ENCODE assay signal across 36 cellular contexts in genomic region chr19:53612762-53613526, GRCh38. TPM values are rescaled to one million over a fixed set of nuclear protein-coding genes. Genes with fewer than 3 reads are reported as not detected.
DNase-seq lines count a peak whose midpoint lies in the region; ATAC-seq and TF ChIP-seq lines count a peak whose summit lies in the region.
"Had no signal": no experiment of that assay in that cellular context is flagged by ENCODE, and none has a peak within 500 bp of the region (broad histone marks: within the 10 kb centered on the region; RNA-seq: fewer than 3 reads in every experiment).

No MANE protein-coding gene starts in this region.

- no peaks in the 10 kb centered on the region for H3K27me3 Mint-ChIP-seq in WTC11 (ENCODE audit: low read depth)
- H3K27me3 Mint-ChIP-seq in naive thymus-derived CD4-positive, alpha-beta T cell: no peaks in the 10 kb centered on the region
- H3K27me3 Mint-ChIP-seq: activated naive CD4-positive, alpha-beta T cell treated with anti-CD3 and anti-CD28 coated beads, Interleukin-2, amount 50 U/mL, for 24 hours; brain had no signal

- no peaks in the 10 kb centered on the region for H3K79me1 ChIP-seq in neuronal stem cell (ENCODE audit: low read depth, low read length)

- no peak overlapping the region for H3K4me3 ChIP-seq in neuronal stem cell (ENCODE audit: low read length in 2 of 2)
- no peak overlapping the region for H3K4me3 ChIP-seq in naive thymus-derived CD4-positive, alpha-beta T cell (ENCODE audit: low read length)
- H3K4me3 ChIP-seq: esophagus muscularis mucosa, HAP-1, psoas muscle, sigmoid colon, tibial artery had no signal

- H3K9me3 ChIP-seq in neuronal stem cell (replicated peaks in 1 of 2; ENCODE audit: control insufficient read depth in 2 of 2, insufficient read depth in 1 of 2, low read depth in 1 of 2, low read length in 2 of 2): peaks cover 0 to 3% of the 10 kb centered on the region in 2 donors
- H3K9me3 ChIP-seq in naive thymus-derived CD4-positive, alpha-beta T cell (ENCODE audit: control insufficient read depth in 2 of 3, low read length in 3 of 3): no peaks in the 10 kb centered on the region
- H3K9me3 ChIP-seq: BE2C, esophagus muscularis mucosa, HAP-1, psoas muscle, sigmoid colon, tibial artery had no signal

- no peak overlapping the region for H4K91ac ChIP-seq in neuronal stem cell (ENCODE audit: low read depth, low read length, poor library complexity)

- no peak overlapping the region for H3K27ac ChIP-seq in neuronal stem cell (replicated peaks; ENCODE audit: low read length)
- no peak overlapping the region for H3K27ac ChIP-seq in naive thymus-derived CD4-positive, alpha-beta T cell (ENCODE audit: low read depth, low read length)
- H3K27ac ChIP-seq: esophagus muscularis mucosa, foreskin keratinocyte, KMS-11, psoas muscle, sigmoid colon, tibial artery had no signal

- no peaks in the 10 kb centered on the region for H3K27me3 ChIP-seq in neuronal stem cell (ENCODE audit: control insufficient read depth in 3 of 3, insufficient read depth in 3 of 3, low read depth in 1 of 3, low read length in 3 of 3)
- H3K27me3 ChIP-seq in naive thymus-derived CD4-positive, alpha-beta T cell (ENCODE audit: control insufficient read depth in 2 of 2, insufficient read depth in 2 of 2, low read length in 2 of 2): no peaks in the 10 kb centered on the region
- H3K27me3 ChIP-seq: BE2C, foreskin keratinocyte had no signal

- no peak overlapping the region for H3K4me2 ChIP-seq in neuronal stem cell (ENCODE audit: insufficient read depth, low read length, poor library complexity, severe bottlenecking)
- H3K4me2 ChIP-seq: KMS-11 had no signal

- H3K4me1 ChIP-seq in neuronal stem cell (ENCODE audit: control insufficient read depth in 2 of 2, insufficient read depth in 1 of 2, low read depth in 1 of 2, low read length in 2 of 2): no peaks in the 10 kb centered on the region
- H3K4me1 ChIP-seq in naive thymus-derived CD4-positive, alpha-beta T cell (ENCODE audit: control insufficient read depth in 2 of 2, insufficient read depth in 2 of 2, low read length in 2 of 2): no peaks in the 10 kb centered on the region
- H3K4me1 ChIP-seq: BE2C, esophagus muscularis mucosa, foreskin keratinocyte, HAP-1, psoas muscle, sigmoid colon, tibial artery had no signal

- no peak overlapping the region for H2BK15ac ChIP-seq in neuronal stem cell (ENCODE audit: low read length)

- H3K18ac ChIP-seq in neuronal stem cell (ENCODE audit: low read length): no peak overlapping the region

- no peak overlapping the region for H2BK120ac ChIP-seq in neuronal stem cell (ENCODE audit: low read depth, low read length)

- H3K36me3 Mint-ChIP-seq in WTC11: no peaks in the 10 kb centered on the region
- peaks cover 0 to 5% (median 0%) of the 10 kb centered on the region in 5 donors for H3K36me3 Mint-ChIP-seq in naive thymus-derived CD4-positive, alpha-beta T cell
- H3K36me3 Mint-ChIP-seq: brain; CD8-positive, alpha-beta T cell had no signal

- no peak overlapping the region for H3K23ac ChIP-seq in neuronal stem cell (ENCODE audit: low read depth, low read length, poor library complexity)

- H3K36me3 ChIP-seq in neuronal stem cell (replicated peaks in 1 of 2; ENCODE audit: control insufficient read depth in 2 of 2, insufficient read depth in 2 of 2, low read length in 2 of 2): no peaks in the 10 kb centered on the region
- no peaks in the 10 kb centered on the region for H3K36me3 ChIP-seq in naive thymus-derived CD4-positive, alpha-beta T cell (ENCODE audit: control insufficient read depth in 2 of 3, insufficient read depth in 3 of 3, low read length in 3 of 3)
- H3K36me3 ChIP-seq: BE2C, esophagus muscularis mucosa, HAP-1, sigmoid colon, tibial artery had no signal

- peaks cover 28% of the 10 kb centered on the region for H3K4me1 Mint-ChIP-seq in WTC11
- no peaks in the 10 kb centered on the region for H3K4me1 Mint-ChIP-seq in naive thymus-derived CD4-positive, alpha-beta T cell
- H3K4me1 Mint-ChIP-seq: activated naive CD4-positive, alpha-beta T cell treated with anti-CD3 and anti-CD28 coated beads, Interleukin-2, amount 50 U/mL, for 24 hours; brain had no signal

- no peak for TF ChIP-seq CTCF in WTC11 (IDR thresholded peaks at IDR 0.05)

- intact Hi-C loops in naive thymus-derived CD4-positive, alpha-beta T cell (cut with micrococcal nuclease): no loop called here

- peak overlapping the region; percentile 16 for H2AFZ ChIP-seq in neuronal stem cell (ENCODE audit: low read length)

- H2BK12ac ChIP-seq in neuronal stem cell (ENCODE audit: low read length): no peak overlapping the region

- no CpG with 5 or more reads among the region's 14 CpGs for WGBS in neuronal stem cell (ENCODE audit: extremely low coverage in 2 of 2, insufficient read length in 2 of 2, insufficient replicate concordance in 1 of 2), 2 donors

- H3K9me3 Mint-ChIP-seq in WTC11: no peaks in the 10 kb centered on the region
- H3K9me3 Mint-ChIP-seq in naive thymus-derived CD4-positive, alpha-beta T cell: peaks cover 0 to 72% (median 13%) of the 10 kb centered on the region in 11 donors
- H3K9me3 Mint-ChIP-seq: brain; CD8-positive, alpha-beta T cell had no signal

- H4K8ac ChIP-seq in neuronal stem cell (ENCODE audit: low read depth, low read length): no peak overlapping the region

- no peak overlapping the region for H3K4me3 Mint-ChIP-seq in WTC11
- no peak overlapping the region for H3K4me3 Mint-ChIP-seq in naive thymus-derived CD4-positive, alpha-beta T cell
- H3K4me3 Mint-ChIP-seq: activated naive CD4-positive, alpha-beta T cell treated with anti-CD3 and anti-CD28 coated beads, Interleukin-2, amount 50 U/mL, for 24 hours; brain; CD8-positive, alpha-beta T cell had no signal

- ATAC-seq in WTC11: peak; percentile 87
- ATAC-seq in GM19467 (IDR thresholded peaks at IDR 0.05; ENCODE audit: unreplicated experiment): no peak
- no peak for ATAC-seq in naive thymus-derived CD4-positive, alpha-beta T cell
- ATAC-seq: CD8-positive, alpha-beta T cell; foreskin keratinocyte; left lobe of liver; Panc1; psoas muscle had no signal

- H3K14ac ChIP-seq in neuronal stem cell (ENCODE audit: low read length): no peak overlapping the region

- CTCF ChIA-PET in WTC11 (lab: Charles Lee): interaction anchor here (1.1 to 1.6 kb wide), 4 partner anchors 18 to 299 kb away, joined by 3 to 6 read pairs (median 4); no protein-coding TSS in a partner anchor
- CTCF ChIA-PET in naive thymus-derived CD4-positive, alpha-beta T cell (lab: Charles Lee): no interaction called here

- H3K27ac Mint-ChIP-seq in WTC11: peak overlapping the region; percentile 95
- no peak overlapping the region for H3K27ac Mint-ChIP-seq in naive thymus-derived CD4-positive, alpha-beta T cell
- H3K27ac Mint-ChIP-seq: activated naive CD4-positive, alpha-beta T cell treated with anti-CD3 and anti-CD28 coated beads, Interleukin-2, amount 50 U/mL, for 24 hours; activated T-helper 2 cell treated with anti-CD3 and anti-CD28 coated beads, Interferon-gamma antibody, Interleukin-2, Interleukin-4, amounts not matched to agents 10 μg/mL and 5 μg/mL and 100 μg/mL, durations not matched to agents 14 hours and 24 hours and 36 hours; brain; CD8-positive, alpha-beta T cell had no signal

- H2BK5ac ChIP-seq in neuronal stem cell (ENCODE audit: low read length): no peak overlapping the region

- no peak overlapping the region for H2AK5ac ChIP-seq in neuronal stem cell (ENCODE audit: low read depth, low read length)

- POLR2A ChIA-PET in WTC11 (lab: Charles Lee): interaction anchor here (0.5 to 1.7 kb wide), 4 partner anchors 17 to 339 kb away, joined by 3 to 11 read pairs (median 5); no protein-coding TSS in a partner anchor
- POLR2A ChIA-PET in naive thymus-derived CD4-positive, alpha-beta T cell (lab: Charles Lee): no interaction called here

- H3K9ac ChIP-seq in neuronal stem cell (ENCODE audit: low read depth, low read length, poor library complexity): no peak overlapping the region
- H3K9ac ChIP-seq: KMS-11 had no signal

- no peak overlapping the region for H3K4ac ChIP-seq in neuronal stem cell (ENCODE audit: low read length)

- DNase-seq in HT-29 (ENCODE audit: low spot score) (peak; percentile 68), WTC11 (ENCODE audit: low spot score) (peak; percentile 82), iPS-NIHi11 (ENCODE audit: low spot score) (peak; percentile 67), neuronal stem cell (ENCODE audit: low spot score) (no peak), SW 1271 (lab: John Stamatoyannopoulos, UW) (no peak)
- no peak for DNase-seq in naive thymus-derived CD4-positive, alpha-beta T cell
- DNase-seq in activated CD8-positive, alpha-beta memory T cell treated with anti-CD3 and anti-CD28 coated beads for 24 hours: no peak
- DNase-seq: ACHN; activated CD4-positive, alpha-beta T cell treated with anti-CD3 and anti-CD28 coated beads for 48 hours; activated T-cell treated with anti-CD3 and anti-CD28 coated beads for 4 hours; amniotic stem cell; BE2C; CD8-positive, alpha-beta T cell; foreskin keratinocyte; head of caudate nucleus; NCI-H1930; NCI-H2171 treated with DMSO at 0.1 percent for 48 hours; NCI-H526; occipital lobe; psoas muscle; SHP77; sigmoid colon; stimulated activated CD4-positive, alpha-beta T cell treated with anti-CD3 and anti-CD28 coated beads, Interleukin-4, amount 100 ng/mL, for 1 hour; T-helper 9 cell; tibial artery had no signal

TF ChIP-seq in WTC11, 78 proteins besides CTCF, POLR2A, EP300 and RAD21 (continues in another document):
- TF ChIP-seq SMAD3 (CRISPR knock-in tag; IDR thresholded peaks at IDR 0.05; ENCODE audit: borderline replicate concordance): no peak
- TF ChIP-seq USF2 (CRISPR knock-in tag; IDR thresholded peaks at IDR 0.05): peak; percentile 16; the same call in 1 of the 2 replicates
- peak; percentile 94; the same call in 1 of the 2 replicates for TF ChIP-seq TEAD1 (CRISPR knock-in tag; IDR thresholded peaks at IDR 0.05)
- no peak for TF ChIP-seq RORB (CRISPR knock-in tag; IDR thresholded peaks at IDR 0.05)

RNA-seq across cellular contexts. Expression of gene DPRX, which starts 18.9 kb away (rescaled TPM):
- total RNA-seq in HT-29 (2014; rRNA removed; shearing (Covaris generic)): not detected in 2 replicates
- not detected in 3 replicates for total RNA-seq in WTC11 (2021)
- not detected for polyA plus RNA-seq in neuronal stem cell (2013, experiment 1 of 2)
- 0.08 TPM for polyA plus RNA-seq in neuronal stem cell (2013, experiment 2 of 2)
- not detected for total RNA-seq in naive thymus-derived CD4-positive, alpha-beta T cell
- polyA plus RNA-seq in naive thymus-derived CD4-positive, alpha-beta T cell: not detected
- total RNA-seq: activated T-helper 2 cell treated with anti-CD3 and anti-CD28 coated beads, Interferon-gamma antibody, Interleukin-2, Interleukin-4, amounts not matched to agents 10 μg/mL and 5 μg/mL and 100 μg/mL, durations not matched to agents 14 hours and 24 hours and 36 hours; CD8-positive, alpha-beta T cell; dermis microvascular lymphatic vessel endothelial cell; esophagus muscularis mucosa; foreskin keratinocyte; left lobe of liver; mesenteric fat pad; occipital lobe; sigmoid colon had no signal
- polyA plus RNA-seq: foreskin keratinocyte, psoas muscle, sigmoid colon had no signal

Comparison
In these comparisons a context has a peak if more than half of its experiments do, and no peak if none do; other contexts are left out.
1. DNase-seq: peak in HT-29 (single experiment), WTC11 (single experiment) and iPS-NIHi11 (single experiment); none in neuronal stem cell (single experiment), SW 1271 (0 of 2), naive thymus-derived CD4-positive, alpha-beta T cell (0 of 9) and activated CD8-positive, alpha-beta memory T cell treated with anti-CD3 and anti-CD28 coated beads for 24 hours (single experiment).